Comparison of ENCODE assay signal across 9 cellular contexts in genomic region chr3:127915115-127915936, GRCh38. TPM values are rescaled to one million over a fixed set of nuclear protein-coding genes. Genes with fewer than 3 reads are reported as not detected.
A peak's percentile ranks its signal among the peaks of the same experiment; 100 is the strongest.
DNase-seq lines count a peak whose midpoint lies in the region; ATAC-seq and TF ChIP-seq lines count a peak whose summit lies in the region.
"Had no signal": no experiment of that assay in that cellular context is flagged by ENCODE, and none has a peak within 500 bp of the region (broad histone marks: within the 10 kb centered on the region; RNA-seq: fewer than 3 reads in every experiment).

Gene KBTBD12 (plus strand): TSS chr3:127915232. CDS start chr3:127923062, 7,830 bp downstream.

- H3K36me3 ChIP-seq in esophagus squamous epithelium: no peaks in the 10 kb centered on the region

- peaks cover 37 to 63% of the 10 kb centered on the region in 2 donors for H3K27me3 Mint-ChIP-seq in natural killer cell (ENCODE audit: low read depth in 2 of 2)

- H3K27ac Mint-ChIP-seq in natural killer cell: no peak within 1 kb of the TSS

- peak within 1 kb of the TSS in 3 of 4 donors; percentile 41 to 58 (median 52) for H3K27ac ChIP-seq in esophagus squamous epithelium

- H3K4me1 Mint-ChIP-seq in natural killer cell: no peaks in the 10 kb centered on the region

- peak within 1 kb of the TSS; percentile 37 for H3K4me3 Mint-ChIP-seq in natural killer cell

- ATAC-seq in natural killer cell: no peak
- no peak for ATAC-seq in GM18858 (IDR thresholded peaks at IDR 0.05; ENCODE audit: unreplicated experiment)

- WGBS in esophagus squamous epithelium, 2 donors: 55 to 56% methylated on average over 10 to 12 of the region's 69 CpGs

- no peaks in the 10 kb centered on the region for H3K9me3 ChIP-seq in esophagus squamous epithelium

- DNase-seq in stimulated activated CD4-positive, alpha-beta T cell treated with anti-CD3 and anti-CD28 coated beads, Interleukin-15, amount 100 ng/mL, for 24 hours: peak; percentile 21
- DNase-seq in stimulated activated CD4-positive, alpha-beta T cell treated with anti-CD3 and anti-CD28 coated beads, Interleukin-4, amount 100 ng/mL, for 24 hours: no peak
- DNase-seq in esophagus squamous epithelium (lab: John Stamatoyannopoulos, UW) (no peak), natural killer cell (no peak), NCI-H69 (lab: John Stamatoyannopoulos, UW) (no peak), mesenteric fat pad (ENCODE audit: low spot score) (no peak)
- DNase-seq in activated effector memory CD4-positive, alpha-beta T cell treated with Interleukin-2 at 50 U/mL for 16 hours: no peak
- DNase-seq: stimulated activated CD4-positive, alpha-beta T cell treated with anti-CD3 and anti-CD28 coated beads, Interleukin-4, amount 100 ng/mL, for 4 hours had no signal

- no peaks in the 10 kb centered on the region for H3K9me3 Mint-ChIP-seq in natural killer cell

- TF ChIP-seq POLR2A in esophagus squamous epithelium (IDR thresholded peaks at IDR 0.05): no peak

- H3K36me3 Mint-ChIP-seq in natural killer cell: no peaks in the 10 kb centered on the region

- H3K27me3 ChIP-seq in esophagus squamous epithelium: peaks cover 0 to 46% (median 0%) of the 10 kb centered on the region in 4 donors

- intact Hi-C loops in esophagus squamous epithelium (cut with DNase I): no loop called here
- intact Hi-C loops in natural killer cell (cut with micrococcal nuclease): no loop called here

- H3K4me1 ChIP-seq in esophagus squamous epithelium: peaks cover 7 to 38% (median 16%) of the 10 kb centered on the region in 3 donors

- peak within 1 kb of the TSS; percentile 6 to 67 (median 50) for H3K4me3 ChIP-seq in esophagus squamous epithelium

- TF ChIP-seq CTCF in esophagus squamous epithelium (IDR thresholded peaks at IDR 0.05): no peak
- no peak for TF ChIP-seq CTCF in natural killer cell (IDR thresholded peaks at IDR 0.05)

RNA-seq across cellular contexts. Expression of gene KBTBD12, which starts in this region (rescaled TPM):
- total RNA-seq in esophagus squamous epithelium: under 1 TPM in 2 of 4 donors, not detected in 2; 0.38 TPM
- total RNA-seq in natural killer cell: under 1 TPM in 1 of 3 donors, not detected in 2; 0.12 TPM
- 0.10 TPM for total RNA-seq in mesenteric fat pad
